19 cellular contexts compared by ENCODE assay signal in genomic region chr5:40080191-40080590, GRCh38.
DNase-seq lines count a peak whose midpoint lies in the region; ATAC-seq, FAIRE-seq and TF ChIP-seq lines count a peak whose summit lies in the region.
"Had no signal": no experiment of that assay in that cellular context is flagged by ENCODE, and none has a peak within 500 bp of the region (broad histone marks: within the 10 kb centered on the region; RNA-seq: fewer than 3 reads in every experiment).

No MANE protein-coding gene starts in this region.

- H4K5ac ChIP-seq in H9 (ENCODE audit: insufficient read length, low read depth, low read length) = no peak overlapping the region

- no peaks in the 10 kb centered on the region for H3K36me3 Mint-ChIP-seq in astrocyte (ENCODE audit: low read depth, unreplicated experiment)
- H3K36me3 Mint-ChIP-seq in H9 (ENCODE audit: insufficient read depth in 1 of 3, low read depth in 3 of 3) = peaks cover 0 to 5% (median 0%) of the 10 kb centered on the region in 3 experiments; a peak in 5 of 7 replicates
- H3K36me3 Mint-ChIP-seq: CD8-positive, alpha-beta T cell had no signal

- H3K4me3 Mint-ChIP-seq in astrocyte (ENCODE audit: unreplicated experiment) (no peak overlapping the region), H9 (no peak overlapping the region)
- H3K4me3 Mint-ChIP-seq: B cell; CD8-positive, alpha-beta T cell; IgD-negative memory B cell had no signal

- no peak overlapping the region for H3K27ac Mint-ChIP-seq in astrocyte (ENCODE audit: unreplicated experiment)
- no peak overlapping the region for H3K27ac Mint-ChIP-seq in H9
- H3K27ac Mint-ChIP-seq: B cell; CD8-positive, alpha-beta T cell; IgD-negative memory B cell had no signal

- H3K23ac ChIP-seq in H9 (ENCODE audit: insufficient read length, low read depth, low read length) = no peak overlapping the region

- intact Hi-C loops in vagina (cut with DNase I) = no loop called here

- no peak overlapping the region for H3T11ph ChIP-seq in H9 (ENCODE audit: low read length)

- H2AFZ ChIP-seq in astrocyte (ENCODE audit: low read depth, low read length) (no peak overlapping the region), H9 (ENCODE audit: low read length) (no peak overlapping the region)

- H3K36me3 ChIP-seq in astrocyte (ENCODE audit: insufficient read depth, low read length) (no peaks in the 10 kb centered on the region), vagina (no peaks in the 10 kb centered on the region)
- H3K36me3 ChIP-seq: BLaER1 treated with 17β-estradiol and CSF1 and Interleukin-3, amounts not matched to agents 10 nM and 100 nM; HAP-1 had no signal

- no peaks in the 10 kb centered on the region for H3K4me1 Mint-ChIP-seq in astrocyte (ENCODE audit: low read depth, unreplicated experiment)
- H3K4me1 Mint-ChIP-seq in H9 = peaks cover 0 to 3% of the 10 kb centered on the region in 2 experiments; a peak in 3 of 4 replicates
- H3K4me1 Mint-ChIP-seq: B cell had no signal

- no peak overlapping the region for H2BK5ac ChIP-seq in H9 (ENCODE audit: insufficient read length, low read length)

- no peaks in the 10 kb centered on the region for H3K27me3 ChIP-seq in astrocyte (ENCODE audit: insufficient read depth, low read length)
- no peaks in the 10 kb centered on the region for H3K27me3 ChIP-seq in H9 (ENCODE audit: insufficient read depth, low read length)
- H3K27me3 ChIP-seq in vagina = no peaks in the 10 kb centered on the region
- H3K27me3 ChIP-seq: BLaER1 treated with 17β-estradiol and CSF1 and Interleukin-3, amounts not matched to agents 10 nM and 100 nM had no signal

- H4K8ac ChIP-seq in H9 (replicated peaks; ENCODE audit: insufficient read length, low read depth, low read length) = no peak overlapping the region

- no peaks in the 10 kb centered on the region for H3K4me1 ChIP-seq in astrocyte (ENCODE audit: insufficient read depth, low read length)
- H3K4me1 ChIP-seq in H9 (ENCODE audit: insufficient read depth, low read length) = no peaks in the 10 kb centered on the region
- no peaks in the 10 kb centered on the region for H3K4me1 ChIP-seq in vagina
- H3K4me1 ChIP-seq: BLaER1 treated with 17β-estradiol and CSF1 and Interleukin-3, amounts not matched to agents 10 nM and 100 nM; HAP-1 had no signal

- no peaks in the 10 kb centered on the region for H3K27me3 Mint-ChIP-seq in astrocyte (ENCODE audit: low read depth, unreplicated experiment)
- H3K27me3 Mint-ChIP-seq in H9 (ENCODE audit: low read depth) = no peaks in the 10 kb centered on the region
- H3K27me3 Mint-ChIP-seq: B cell, IgD-negative memory B cell had no signal

- H3K9ac ChIP-seq in astrocyte (ENCODE audit: low read length) (no peak overlapping the region), H9 (ENCODE audit: extremely low read depth, insufficient read length, low read length) (no peak overlapping the region)
- H3K9ac ChIP-seq: BLaER1 treated with 17β-estradiol and CSF1 and Interleukin-3, amounts not matched to agents 10 nM and 100 nM had no signal

- no peak overlapping the region for H3K14ac ChIP-seq in H9 (ENCODE audit: insufficient read depth, low read length)

- no peak for TF ChIP-seq POLR2A in vagina (IDR thresholded peaks at IDR 0.05)

- no peak overlapping the region for H3K56ac ChIP-seq in H9 (ENCODE audit: insufficient read length, low read depth, low read length)

- no peaks in the 10 kb centered on the region for H3K79me2 ChIP-seq in astrocyte (ENCODE audit: insufficient read depth, low read length)
- no peaks in the 10 kb centered on the region for H3K79me2 ChIP-seq in H9 (ENCODE audit: insufficient read depth, low read length)

- ATAC-seq in esophagus mucosa (peak; percentile 54), HG03432 (IDR thresholded peaks at IDR 0.05; ENCODE audit: unreplicated experiment) (no peak)
- ATAC-seq: CD8-positive, alpha-beta T cell; HepG2 had no signal

- no peaks in the 10 kb centered on the region for H4K20me1 ChIP-seq in astrocyte (ENCODE audit: insufficient read depth, low read length)
- H4K20me1 ChIP-seq in H9 (ENCODE audit: control insufficient read depth, insufficient read depth, insufficient read length) = no peaks in the 10 kb centered on the region
- H4K20me1 ChIP-seq: BLaER1 treated with 17β-estradiol and CSF1 and Interleukin-3, amounts not matched to agents 10 nM and 100 nM had no signal

- no peaks in the 10 kb centered on the region for H3K23me2 ChIP-seq in H9 (ENCODE audit: insufficient read length, low read depth, low read length, poor library complexity, severe bottlenecking)

- H3K18ac ChIP-seq in H9 (ENCODE audit: insufficient read length, low read depth, low read length) = no peak overlapping the region

- H3K4me2 ChIP-seq in astrocyte (ENCODE audit: low read length) (no peak overlapping the region), H9 (ENCODE audit: insufficient read depth, insufficient read length, low read length) (no peak overlapping the region)
- H3K4me2 ChIP-seq: BLaER1 treated with 17β-estradiol and CSF1 and Interleukin-3, amounts not matched to agents 10 nM and 100 nM had no signal

- FAIRE-seq in D721Med (lab: Jason Lieb, UNC) (peak; percentile 53), astrocyte (lab: Jason Lieb, UNC) (peak; percentile 20)
- FAIRE-seq: G401.6, GM12891, GM19239, H1, HepG2 had no signal

- H3K4me3 ChIP-seq in astrocyte (ENCODE audit: insufficient read depth, low read depth, low read length) = no peak overlapping the region
- H3K4me3 ChIP-seq in vagina = no peak overlapping the region
- H3K4me3 ChIP-seq: BLaER1 treated with 17β-estradiol and CSF1 and Interleukin-3, amounts not matched to agents 10 nM and 100 nM; HAP-1 had no signal

- no peak overlapping the region for H2BK15ac ChIP-seq in H9 (ENCODE audit: low read depth, low read length)

- TF ChIP-seq CTCF in D721Med (IDR thresholded peaks at IDR 0.05; ENCODE audit: insufficient read depth, missing control alignments) (no peak), astrocyte (IDR thresholded peaks at IDR 0.05; ENCODE audit: insufficient read depth, low read depth, low read length) (no peak), H9 (conservative IDR thresholded peaks at IDR 0.05) (no peak), vagina (IDR thresholded peaks at IDR 0.05) (no peak)

- H3K9me3 Mint-ChIP-seq in astrocyte (ENCODE audit: unreplicated experiment) = peaks cover 4% of the 10 kb centered on the region
- peaks cover 22 to 43% of the 10 kb centered on the region in 2 experiments; a peak in 4 of 5 replicates for H3K9me3 Mint-ChIP-seq in H9
- H3K9me3 Mint-ChIP-seq: CD8-positive, alpha-beta T cell; IgD-negative memory B cell had no signal

- no peak for DNase-seq in D721Med (ENCODE audit: insufficient read length, low spot score)
- DNase-seq in astrocyte (ENCODE audit: low read depth) = no peak
- peak; percentile 67 for DNase-seq in renal cortical epithelial cell (ENCODE audit: low read depth)
- DNase-seq in H9 = no peak
- no peak for DNase-seq in vagina (ENCODE audit: extremely low spot score in 2 of 2)
- no peak for DNase-seq in stimulated activated CD4-positive, alpha-beta T cell treated with anti-CD3 and anti-CD28 coated beads, Interleukin-15, amount 100 ng/mL, for 24 hours
- DNase-seq: 8988T; CD8-positive, alpha-beta T cell had no signal

- H2BK120ac ChIP-seq in H9 (ENCODE audit: low read depth, low read length, poor library complexity, severe bottlenecking) = no peak overlapping the region

- H2BK12ac ChIP-seq in H9 (ENCODE audit: insufficient read length, low read depth, low read length) = no peak overlapping the region

- no peak overlapping the region for H2BK20ac ChIP-seq in H9 (ENCODE audit: low read depth, low read length, poor library complexity, severe bottlenecking)

- H4K91ac ChIP-seq in H9 (ENCODE audit: insufficient read length, low read depth, low read length) = no peak overlapping the region

- no peak overlapping the region for H3K27ac ChIP-seq in astrocyte (ENCODE audit: low read depth, low read length)
- H3K27ac ChIP-seq in H9 (ENCODE audit: insufficient read length, low read depth, low read length) = no peak overlapping the region
- H3K27ac ChIP-seq in vagina = no peak overlapping the region
- H3K27ac ChIP-seq: BLaER1 treated with 17β-estradiol and CSF1 and Interleukin-3, amounts not matched to agents 10 nM and 100 nM had no signal

- H2AK5ac ChIP-seq in H9 (ENCODE audit: insufficient read length, low read length) = no peak overlapping the region

- H3K4ac ChIP-seq in H9 (ENCODE audit: low read depth, low read length) = no peak overlapping the region

- H3K79me1 ChIP-seq in H9 (ENCODE audit: insufficient read depth, low read depth, low read length, poor library complexity, severe bottlenecking) = no peaks in the 10 kb centered on the region

- H3K9me3 ChIP-seq in astrocyte (ENCODE audit: insufficient read depth, low read depth, low read length) = no peaks in the 10 kb centered on the region
- H3K9me3 ChIP-seq in H9 (ENCODE audit: control insufficient read depth, low read depth, low read length) = no peaks in the 10 kb centered on the region
- H3K9me3 ChIP-seq in vagina = no peaks in the 10 kb centered on the region
- H3K9me3 ChIP-seq: HAP-1 had no signal
